ENCODE assay signal across 8 cellular contexts in genomic region chr1:213989071-213989739, GRCh38. TPM values are rescaled to one million over a fixed set of nuclear protein-coding genes. Genes with fewer than 3 reads are reported as not detected.
DNase-seq lines count a peak whose midpoint lies in the region; ATAC-seq and TF ChIP-seq lines count a peak whose summit lies in the region.

No MANE protein-coding gene starts in this region.

- H3K9me3 Mint-ChIP-seq in IgD-negative memory B cell = peaks cover 0 to 8% (median 0%) of the 10 kb centered on the region in 3 donors

- H3K79me2 ChIP-seq in smooth muscle cell (ENCODE audit: low read depth) = no peaks in the 10 kb centered on the region

- peaks cover 71% of the 10 kb centered on the region for H3K27me3 ChIP-seq in smooth muscle cell (ENCODE audit: low read depth)

- peaks cover 16 to 20% (median 19%) of the 10 kb centered on the region in 3 donors for H3K4me1 Mint-ChIP-seq in IgD-negative memory B cell

- H3K36me3 ChIP-seq in smooth muscle cell (ENCODE audit: low read depth) = no peaks in the 10 kb centered on the region

- no peaks in the 10 kb centered on the region for H3K9me3 ChIP-seq in iPS-18c (ENCODE audit: control insufficient read depth, insufficient read depth, low read length)
- H3K9me3 ChIP-seq in smooth muscle cell (replicated peaks; ENCODE audit: low read depth) = no peaks in the 10 kb centered on the region

- no peak for TF ChIP-seq CTCF in smooth muscle cell (IDR thresholded peaks at IDR 0.05; ENCODE audit: borderline replicate concordance, insufficient read depth, poor library complexity, severe bottlenecking)

- ATAC-seq in HG03354 (IDR thresholded peaks at IDR 0.05; ENCODE audit: poor library complexity, severe bottlenecking, unreplicated experiment) = no peak

- H3K27ac Mint-ChIP-seq in IgD-negative memory B cell = peak overlapping the region; percentile 59 to 96 (median 71)

- H3K4me2 ChIP-seq in smooth muscle cell = peak overlapping the region; percentile 84

- H3K27me3 Mint-ChIP-seq in IgD-negative memory B cell = peaks cover 49% of the 10 kb centered on the region

- H3K9ac ChIP-seq in smooth muscle cell (ENCODE audit: low read depth) = peak overlapping the region; percentile 59

- peak overlapping the region; percentile 63 for H2AFZ ChIP-seq in smooth muscle cell (ENCODE audit: low read depth)

- H3K4me1 ChIP-seq in smooth muscle cell (ENCODE audit: low read depth) = peaks cover 29% of the 10 kb centered on the region

- WGBS in smooth muscle cell (ENCODE audit: low lambda C conversion rate) = under 1% methylated on average over 34 of the region's 35 CpGs

- H3K4me3 ChIP-seq in iPS-18c (ENCODE audit: insufficient read depth, low read depth, low read length) (peak overlapping the region; percentile 64), smooth muscle cell (peak overlapping the region; percentile 69)

- no peaks in the 10 kb centered on the region for H4K20me1 ChIP-seq in smooth muscle cell (ENCODE audit: low read depth)

- DNase-seq in COLO668 (lab: John Stamatoyannopoulos, UW; ENCODE audit: unreplicated experiment) = peak; percentile 60
- no peak for DNase-seq in smooth muscle cell (lab: John Stamatoyannopoulos, UW; ENCODE audit: unreplicated experiment)
- DNase-seq in stimulated activated CD4-positive, alpha-beta T cell treated with anti-CD3 and anti-CD28 coated beads, Interleukin-12 subunit alpha, Interleukin-12 subunit beta, amount 100 ng/mL, for 4 hours = no peak
- DNase-seq in GF-D8 (lab: John Stamatoyannopoulos, UW) = no peak

- H3K36me3 Mint-ChIP-seq in IgD-negative memory B cell = no peaks in the 10 kb centered on the region

- H3K27ac ChIP-seq in angular gyrus (ENCODE audit: low read depth, low read length) (peak overlapping the region; percentile 72), smooth muscle cell (ENCODE audit: low read depth) (no peak overlapping the region)

- H3K4me3 Mint-ChIP-seq in IgD-negative memory B cell = peak overlapping the region; percentile 69 to 98 (median 91)

- H3F3A ChIP-seq in smooth muscle cell (ENCODE audit: low read depth) = peaks cover 4% of the 10 kb centered on the region

RNA-seq across cellular contexts. Expression of gene PROX1, which starts 1.4 kb away (rescaled TPM):
- polyA plus RNA-seq in IgD-negative memory B cell = 0.89 TPM
- 1.1 and 2.9 TPM in 2 replicates for total RNA-seq in smooth muscle cell
- polyA plus RNA-seq in smooth muscle cell = 0.24 and 1.5 TPM in 2 replicates
